1 cellular context compared by ENCODE assay signal in the genomic region with DNA sequence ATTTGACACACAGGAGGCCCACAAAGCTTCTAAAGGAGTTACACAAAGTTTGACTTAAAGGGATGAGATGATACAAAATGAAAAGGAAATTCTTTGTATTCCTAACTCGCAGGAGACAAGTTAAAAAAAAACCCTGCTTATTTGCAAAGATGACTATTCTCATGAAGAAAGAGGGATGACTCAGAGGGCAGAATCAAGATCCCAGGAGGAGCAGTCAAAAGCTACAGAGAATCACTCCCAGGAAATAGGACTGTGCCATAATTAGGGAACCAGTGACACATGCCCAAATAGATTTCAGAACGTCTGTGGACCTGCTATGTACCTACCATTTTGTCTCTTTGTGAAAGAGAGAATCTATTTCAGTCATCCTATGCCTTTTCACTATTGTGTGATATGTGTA.
TF ChIP-seq lines count a peak whose summit lies in the region.

No MANE protein-coding gene starts in this region.

TF ChIP-seq in IMR-90, 13 proteins besides CTCF, POLR2A, EP300 and RAD21 (continued from another document):
- TF ChIP-seq ELK1 (IDR thresholded peaks at IDR 0.05; ENCODE audit: borderline replicate concordance, low read depth, low read length): no peak
- TF ChIP-seq RFX5 (IDR thresholded peaks at IDR 0.05; ENCODE audit: low read depth, low read length): no peak
- TF ChIP-seq SMC3 (IDR thresholded peaks at IDR 0.05; ENCODE audit: low read depth, low read length): no peak
- no peak for TF ChIP-seq MXI1 (IDR thresholded peaks at IDR 0.05; ENCODE audit: borderline replicate concordance, low read depth, low read length)
- no peak for TF ChIP-seq MAZ (IDR thresholded peaks at IDR 0.05; ENCODE audit: borderline replicate concordance, low read depth, low read length)
- no peak for TF ChIP-seq NFE2L2 (IDR thresholded peaks at IDR 0.05; ENCODE audit: low read depth, low read length)
- TF ChIP-seq RCOR1 (IDR thresholded peaks at IDR 0.05; ENCODE audit: insufficient replicate concordance, low read length): no peak
- no peak for TF ChIP-seq MAFK (IDR thresholded peaks at IDR 0.05; ENCODE audit: low read depth, low read length)
- TF ChIP-seq, protein P1, sequence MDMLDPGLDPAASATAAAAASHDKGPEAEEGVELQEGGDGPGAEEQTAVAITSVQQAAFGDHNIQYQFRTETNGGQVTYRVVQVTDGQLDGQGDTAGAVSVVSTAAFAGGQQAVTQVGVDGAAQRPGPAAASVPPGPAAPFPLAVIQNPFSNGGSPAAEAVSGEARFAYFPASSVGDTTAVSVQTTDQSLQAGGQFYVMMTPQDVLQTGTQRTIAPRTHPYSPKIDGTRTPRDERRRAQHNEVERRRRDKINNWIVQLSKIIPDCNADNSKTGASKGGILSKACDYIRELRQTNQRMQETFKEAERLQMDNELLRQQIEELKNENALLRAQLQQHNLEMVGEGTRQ (IDR thresholded peaks at IDR 0.05; ENCODE audit: low read depth, low read length): no peak
